Comparison of ENCODE assay signal across 6 cellular contexts in genomic region chrX:93322110-93322509, GRCh38.
"Had no signal": no experiment of that assay in that cellular context is flagged by ENCODE, and none has a peak within 500 bp of the region (broad histone marks: within the 10 kb centered on the region; RNA-seq: fewer than 3 reads in every experiment).

No MANE protein-coding gene starts in this region.

- H3K4me1 Mint-ChIP-seq: IgD-negative memory B cell had no signal

- H3K4me3 Mint-ChIP-seq: HFFc6, IgD-negative memory B cell had no signal

- H3K27me3 Mint-ChIP-seq: IgD-negative memory B cell had no signal

- H3K36me3 Mint-ChIP-seq: IgD-negative memory B cell had no signal

- H3K27ac Mint-ChIP-seq: HFFc6, IgD-negative memory B cell had no signal

- DNase-seq: GM23248, GOT3, H7, HFFc6, KBM-7 had no signal
